ENCODE assay signal across 8 cellular contexts in the genomic region with DNA sequence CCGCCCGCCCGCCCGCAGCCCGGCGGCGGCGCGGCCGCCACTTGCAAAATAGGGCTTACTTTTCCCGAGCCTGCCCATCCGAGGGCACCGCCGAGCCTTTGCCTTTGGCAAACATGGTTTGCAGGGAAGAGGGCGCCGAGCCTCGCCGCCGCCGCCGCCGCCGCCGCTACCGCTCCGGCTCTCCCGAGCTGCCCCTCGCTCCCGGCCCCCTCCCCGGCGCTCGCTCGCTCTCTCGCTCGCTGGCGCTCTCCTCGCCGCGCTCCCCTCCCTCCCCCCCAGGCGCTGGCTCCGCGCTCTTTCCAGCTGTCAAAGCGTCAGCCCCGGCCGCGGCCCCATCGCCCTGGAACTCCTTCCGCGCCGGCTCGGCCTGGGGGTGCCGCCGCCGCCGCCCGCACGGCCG. TPM values are rescaled to one million over a fixed set of nuclear protein-coding genes. Genes with fewer than 3 reads are reported as not detected.
DNase-seq lines count a peak whose midpoint lies in the region; ATAC-seq and TF ChIP-seq lines count a peak whose summit lies in the region.

No MANE protein-coding gene starts in this region.

- H3K9me3 ChIP-seq in OCI-LY3 (ENCODE audit: insufficient read depth, low read length) (no peaks in the 10 kb centered on the region), fibroblast of lung (ENCODE audit: control insufficient read depth, insufficient read depth, low read depth, low read length) (no peaks in the 10 kb centered on the region)

- H3K4me3 ChIP-seq in GM12864 (ENCODE audit: low read depth, low read length) (peak overlapping the region; percentile 83), OCI-LY3 (ENCODE audit: low read length) (peak overlapping the region; percentile 73), fibroblast of lung (replicated peaks in 1 of 4; ENCODE audit: control extremely low read depth in 1 of 4, insufficient read depth in 1 of 4, low read depth in 3 of 4, low read length in 4 of 4) (peak overlapping the region in 1 of 4 experiments; percentile 76), skeletal muscle cell (ENCODE audit: low read depth, low read length) (peak overlapping the region; percentile 73)

- TF ChIP-seq CTCF in GM12864 (IDR thresholded peaks at IDR 0.05; ENCODE audit: low read depth, low read length, missing control alignments) (no peak), OCI-LY3 (IDR thresholded peaks at IDR 0.05; ENCODE audit: low read depth, low read length) (no peak), fibroblast of lung (conservative IDR thresholded peaks at IDR 0.05 in 1 of 2, IDR thresholded peaks at IDR 0.05 in 1 of 2; ENCODE audit: low read depth in 1 of 2, low read length in 2 of 2) (no peak)

- H3K4me1 ChIP-seq in OCI-LY3 (ENCODE audit: low read length) (peaks cover 6% of the 10 kb centered on the region), fibroblast of lung (ENCODE audit: control insufficient read depth, extremely low read depth, insufficient read depth, low read length) (peaks cover 11% of the 10 kb centered on the region)

- H3K36me3 ChIP-seq in OCI-LY3 (replicated peaks; ENCODE audit: low read depth, low read length) (no peaks in the 10 kb centered on the region), fibroblast of lung (ENCODE audit: control insufficient read depth, insufficient read depth, low read length) (peaks cover 6% of the 10 kb centered on the region)

- H3K27ac ChIP-seq in OCI-LY3 (ENCODE audit: low read length) (no peak overlapping the region), fibroblast of lung (ENCODE audit: insufficient read depth, low read length) (no peak overlapping the region)

- no peak overlapping the region for H2AFZ ChIP-seq in OCI-LY3 (ENCODE audit: low read depth, low read length)
- no peak overlapping the region for H2AFZ ChIP-seq in fibroblast of lung (ENCODE audit: low read length)

- H3K9ac ChIP-seq in OCI-LY3 (ENCODE audit: low read length) (peak overlapping the region; percentile 32; the same call in 1 of the 2 replicates), fibroblast of lung (ENCODE audit: insufficient read depth, low read length) (peak overlapping the region; percentile 30)

- H3K4me2 ChIP-seq in OCI-LY3 (ENCODE audit: low read length) (no peak overlapping the region), fibroblast of lung (ENCODE audit: extremely low read depth, insufficient read depth, low read length) (no peak overlapping the region)

- no peak for ATAC-seq in GM19397 (IDR thresholded peaks at IDR 0.05; ENCODE audit: unreplicated experiment)

- DNase-seq in GM12864 (ENCODE audit: low read depth) (no peak), fibroblast of lung (ENCODE audit: low read depth in 2 of 2) (no peak), skeletal muscle cell (ENCODE audit: low read depth) (no peak), inferior parietal cortex (ENCODE audit: extremely low spot score) (no peak)
- DNase-seq in stimulated activated CD4-positive, alpha-beta T cell treated with anti-CD3 and anti-CD28 coated beads, Interleukin-2, amount 100 ng/mL, for 24 hours = no peak
- DNase-seq in stimulated activated CD4-positive, alpha-beta T cell treated with anti-CD3 and anti-CD28 coated beads, Interleukin-1b, Interleukin-23, amount 100 ng/mL, for 48 hours = no peak

- H3K27me3 ChIP-seq in OCI-LY3 (ENCODE audit: low read depth, low read length) = no peaks in the 10 kb centered on the region
- H3K27me3 ChIP-seq in fibroblast of lung (ENCODE audit: control insufficient read depth, insufficient read depth, low read length) = no peaks in the 10 kb centered on the region

- H4K20me1 ChIP-seq in OCI-LY3 (ENCODE audit: insufficient read depth, low read length) (no peaks in the 10 kb centered on the region), fibroblast of lung (ENCODE audit: control insufficient read depth, extremely low read depth, insufficient read depth, low read length) (no peaks in the 10 kb centered on the region)

- H3K79me2 ChIP-seq in OCI-LY3 (ENCODE audit: low read length) (no peaks in the 10 kb centered on the region), fibroblast of lung (ENCODE audit: control insufficient read depth, insufficient read depth, low read length) (peaks cover 16% of the 10 kb centered on the region)

RNA-seq across cellular contexts. Expression of a gene that starts 0.3 kb away (rescaled TPM):
- total RNA-seq in fibroblast of lung = 6.9 and 9.4 TPM in 2 replicates
- polyA plus RNA-seq in fibroblast of lung = 26.4 and 32.2 TPM in 2 replicates
- polyA plus RNA-seq in fibroblast of lung (2012) = 46.0 and 46.1 TPM in 2 replicates
- 30.2 and 62.8 TPM in 2 replicates for polyA minus RNA-seq in fibroblast of lung (ENCODE audit: low replicate concordance)
